Comparison of ENCODE assay signal across 8 cellular contexts in genomic region chr9:89312154-89312616, GRCh38. TPM values are rescaled to one million over a fixed set of nuclear protein-coding genes. Genes with fewer than 3 reads are reported as not detected.
A peak's percentile ranks its signal among the peaks of the same experiment; 100 is the strongest.
DNase-seq lines count a peak whose midpoint lies in the region; ATAC-seq and TF ChIP-seq lines count a peak whose summit lies in the region.

No MANE protein-coding gene starts in this region.

- ATAC-seq in activated CD8-positive, alpha-beta T cell treated with anti-CD3 and anti-CD28 coated beads, Interleukin-2, amount 10 ng/mL, durations not matched to agents 7 days and 5 days: no peak
- ATAC-seq in left lobe of liver: no peak

- no peaks in the 10 kb centered on the region for H3K27me3 ChIP-seq in BE2C
- no peaks in the 10 kb centered on the region for H3K27me3 ChIP-seq in iPS-20b (ENCODE audit: insufficient read depth, low read length)
- no peaks in the 10 kb centered on the region for H3K27me3 ChIP-seq in transverse colon

- H3K4me1 ChIP-seq in BE2C: no peaks in the 10 kb centered on the region
- H3K4me1 ChIP-seq in iPS-20b (ENCODE audit: insufficient read depth, low read length): peaks cover 21% of the 10 kb centered on the region; the same call in 1 of the 2 replicates
- peaks cover 9 to 33% (median 19%) of the 10 kb centered on the region in 4 donors for H3K4me1 ChIP-seq in transverse colon

- POLR2A ChIA-PET in activated CD8-positive, alpha-beta T cell treated with anti-CD3 and anti-CD28 coated beads, Interleukin-2, amount 10 ng/mL, durations not matched to agents 7 days and 5 days (lab: Charles Lee): interaction anchor here (0.6 to 0.8 kb wide), 3 partner anchors 122 to 236 kb away, joined by 3 read pairs; no protein-coding TSS in a partner anchor

- peak overlapping the region; percentile 74 for H3K4me3 ChIP-seq in BE2C (ENCODE audit: low read depth, low read length)
- H3K4me3 ChIP-seq in iPS-20b (ENCODE audit: low read length): peak overlapping the region; percentile 96
- peak overlapping the region in 3 of 4 donors; percentile 82 to 92 (median 86) for H3K4me3 ChIP-seq in transverse colon

- CTCF ChIA-PET in activated CD8-positive, alpha-beta T cell treated with anti-CD3 and anti-CD28 coated beads, Interleukin-2, amount 10 ng/mL, durations not matched to agents 7 days and 5 days (lab: Charles Lee): no interaction called here

- peaks cover 45% of the 10 kb centered on the region for H3K4me1 Mint-ChIP-seq in HFFc6 (ENCODE audit: low read depth)
- peaks cover 52% of the 10 kb centered on the region for H3K4me1 Mint-ChIP-seq in activated CD8-positive, alpha-beta T cell treated with anti-CD3 and anti-CD28 coated beads, Interleukin-2, amount 10 ng/mL, durations not matched to agents 7 days and 5 days (ENCODE audit: low read depth)

- no peak for TF ChIP-seq EP300 in transverse colon (IDR thresholded peaks at IDR 0.05; ENCODE audit: low read depth)

- no peaks in the 10 kb centered on the region for H3K9me3 Mint-ChIP-seq in HFFc6
- no peaks in the 10 kb centered on the region for H3K9me3 Mint-ChIP-seq in activated CD8-positive, alpha-beta T cell treated with anti-CD3 and anti-CD28 coated beads, Interleukin-2, amount 10 ng/mL, durations not matched to agents 7 days and 5 days (ENCODE audit: insufficient read depth)

- TF ChIP-seq POLR2A in transverse colon (IDR thresholded peaks at IDR 0.05): no peak

- peaks cover 27% of the 10 kb centered on the region for H3K36me3 Mint-ChIP-seq in HFFc6 (ENCODE audit: low read depth)
- H3K36me3 Mint-ChIP-seq in activated CD8-positive, alpha-beta T cell treated with anti-CD3 and anti-CD28 coated beads, Interleukin-2, amount 10 ng/mL, durations not matched to agents 7 days and 5 days (ENCODE audit: low read depth): peaks cover 75% of the 10 kb centered on the region

- DNase-seq in BE2C (no peak), HFFc6 (no peak), transverse colon (no peak), NCI-H146 (lab: John Stamatoyannopoulos, UW) (no peak), COR-L47 (lab: John Stamatoyannopoulos, UW) (no peak), left lobe of liver (ENCODE audit: low spot score) (no peak)
- peak; percentile 53 for DNase-seq in activated CD8-positive, alpha-beta T cell treated with anti-CD3 and anti-CD28 coated beads, Interleukin-2, amount 10 ng/mL, durations not matched to agents 7 days and 5 days

- peak overlapping the region; percentile 60 for H3K27ac ChIP-seq in iPS-20b (ENCODE audit: low read length)
- peak overlapping the region; percentile 84 to 100 (median 94) for H3K27ac ChIP-seq in transverse colon

- no peaks in the 10 kb centered on the region for H3K9me3 ChIP-seq in BE2C
- H3K9me3 ChIP-seq in iPS-20b (ENCODE audit: insufficient read depth, low read depth, low read length): no peaks in the 10 kb centered on the region
- no peaks in the 10 kb centered on the region for H3K9me3 ChIP-seq in transverse colon

- TF ChIP-seq CTCF in BE2C (IDR thresholded peaks at IDR 0.05; ENCODE audit: low read depth, low read length): no peak
- TF ChIP-seq CTCF in HFFc6 (IDR thresholded peaks at IDR 0.05): no peak
- TF ChIP-seq CTCF in transverse colon (IDR thresholded peaks at IDR 0.05): no peak

- H3K9ac ChIP-seq in iPS-20b (ENCODE audit: low read depth, low read length): peak overlapping the region; percentile 98

- 1 to 2% methylated on average over 7 to 11 of the region's 11 CpGs for WGBS in transverse colon (ENCODE audit: low coverage in 1 of 2), 2 donors

- H3K36me3 ChIP-seq in BE2C (peaks cover 40% of the 10 kb centered on the region), iPS-20b (ENCODE audit: insufficient read depth, low read depth, low read length) (peaks cover 42% of the 10 kb centered on the region), transverse colon (no peaks in the 10 kb centered on the region)

- intact Hi-C loops in transverse colon (cut with DNase I; ENCODE audit: low total_unique reads): no loop called here

- H3K27me3 Mint-ChIP-seq in HFFc6 (ENCODE audit: insufficient read depth): peaks cover 6% of the 10 kb centered on the region
- no peaks in the 10 kb centered on the region for H3K27me3 Mint-ChIP-seq in activated CD8-positive, alpha-beta T cell treated with anti-CD3 and anti-CD28 coated beads, Interleukin-2, amount 10 ng/mL, durations not matched to agents 7 days and 5 days (ENCODE audit: low read depth)

- peak overlapping the region; percentile 99 for H3K27ac Mint-ChIP-seq in HFFc6
- peak overlapping the region; percentile 99 for H3K27ac Mint-ChIP-seq in activated CD8-positive, alpha-beta T cell treated with anti-CD3 and anti-CD28 coated beads, Interleukin-2, amount 10 ng/mL, durations not matched to agents 7 days and 5 days

- peak overlapping the region; percentile 90 for H3K4me3 Mint-ChIP-seq in HFFc6
- peak overlapping the region; percentile 96 for H3K4me3 Mint-ChIP-seq in activated CD8-positive, alpha-beta T cell treated with anti-CD3 and anti-CD28 coated beads, Interleukin-2, amount 10 ng/mL, durations not matched to agents 7 days and 5 days

- in situ Hi-C loops in transverse colon (cut with MboI; ENCODE audit: low pct_ligation_motif_present in 1 of 4, low pct_unique_long_range_greater_than_20kb in 1 of 4, low sequenced_read_pairs in 3 of 4): no loop called here

RNA-seq across cellular contexts. Expression of gene CKS2, which starts 1.2 kb away (rescaled TPM):
- polyA plus RNA-seq in BE2C (2012; ENCODE audit: insufficient read depth, insufficient read length, low read depth): 83.5 TPM
- 100 to 1,000 TPM in 5 of 6 experiments, 10 to 100 TPM in 1; 65.7 to 135 (median 123) TPM for total RNA-seq in HFFc6 (2021; fragmentation: NEBNext Ultra II Directional; extraction: Animal tissue kit (Norgen Biotek cat#: 25700))
- 100 to 1,000 TPM; 204 TPM for total RNA-seq in activated CD8-positive, alpha-beta T cell treated with anti-CD3 and anti-CD28 coated beads, Interleukin-2, amount 10 ng/mL, durations not matched to agents 7 days and 5 days
- total RNA-seq in transverse colon (10 to 100 TPM in 3 of 4 donors, not detected in 1; 14.5 to 28.8 (median 16.0) TPM), left lobe of liver (4.4 TPM)

RNA-seq across cellular contexts. Expression of gene SECISBP2, which starts 6.1 kb away (rescaled TPM):
- polyA plus RNA-seq in BE2C (2012; ENCODE audit: insufficient read depth, insufficient read length, low read depth): 45.0 TPM
- 10 to 100 TPM; 13.8 to 20.3 (median 17.3) TPM for total RNA-seq in HFFc6 (2021; fragmentation: NEBNext Ultra II Directional; extraction: Animal tissue kit (Norgen Biotek cat#: 25700))
- 10 to 100 TPM; 35.8 to 37.5 TPM for total RNA-seq in activated CD8-positive, alpha-beta T cell treated with anti-CD3 and anti-CD28 coated beads, Interleukin-2, amount 10 ng/mL, durations not matched to agents 7 days and 5 days
- total RNA-seq in transverse colon (100 to 1,000 TPM in 1 of 4 donors, 10 to 100 TPM in 3; 46.8 to 127 (median 69.6) TPM), left lobe of liver (19.1 TPM)
